30 cellular contexts compared by ENCODE assay signal in genomic region chr1:195754874-195755273, GRCh38.
DNase-seq lines count a peak whose midpoint lies in the region; ATAC-seq, FAIRE-seq and TF ChIP-seq lines count a peak whose summit lies in the region.
"Had no signal": no experiment of that assay in that cellular context is flagged by ENCODE, and none has a peak within 500 bp of the region (broad histone marks: within the 10 kb centered on the region; RNA-seq: fewer than 3 reads in every experiment).

No MANE protein-coding gene starts in this region.

- H3K4me2 ChIP-seq in HepG2 (ENCODE audit: low read depth, low read length), result no peak overlapping the region
- no peak overlapping the region for H3K4me2 ChIP-seq in fibroblast of lung (ENCODE audit: extremely low read depth, insufficient read depth, low read length)

- no peak overlapping the region for H3K4me3 ChIP-seq in HepG2 (replicated peaks in 1 of 3; ENCODE audit: insufficient read depth in 1 of 3, low read depth in 2 of 3, low read length in 3 of 3)
- no peak overlapping the region for H3K4me3 ChIP-seq in right lobe of liver
- no peak overlapping the region for H3K4me3 ChIP-seq in fibroblast of lung (replicated peaks in 1 of 4; ENCODE audit: control extremely low read depth in 1 of 4, insufficient read depth in 1 of 4, low read depth in 3 of 4, low read length in 4 of 4)
- H3K4me3 ChIP-seq in uterus, result no peak overlapping the region
- H3K4me3 ChIP-seq: left ventricle myocardium inferior, SJSA1, upper lobe of right lung had no signal

- TF ChIP-seq EP300 in HepG2 (IDR thresholded peaks at IDR 0.05; ENCODE audit: low read depth in 2 of 2, low read length in 2 of 2), result no peak
- no peak for TF ChIP-seq EP300 in HepG2 (CRISPR knock-in tag; IDR thresholded peaks at IDR 0.05; ENCODE audit: borderline replicate concordance)

- intact Hi-C loops in HepG2 (cut with micrococcal nuclease; ENCODE audit: unreplicated experiment), result no loop called here
- intact Hi-C loops in right lobe of liver (cut with DNase I), result no loop called here
- intact Hi-C loops in uterus (cut with DNase I; ENCODE audit: low total_unique reads), result no loop called here

- no peak overlapping the region for H3K27ac Mint-ChIP-seq in stimulated activated effector memory CD8-positive, alpha-beta T cell treated with anti-CD3 and anti-CD28 coated beads, Interleukin-12 subunit alpha, Interleukin-12 subunit beta, amount 100 ng/mL, for 72 hours
- H3K27ac Mint-ChIP-seq: activated CD4-positive, alpha-beta memory T cell treated with anti-CD3 and anti-CD28 coated beads, Interleukin-2, amount 10 ng/mL, durations not matched to agents 7 days and 5 days; activated naive CD4-positive, alpha-beta T cell treated with anti-CD3 and anti-CD28 coated beads, Interleukin-2, amount 50 U/mL, for 24 hours; activated T-helper 2 cell treated with anti-CD3 and anti-CD28 coated beads, Interferon-gamma antibody, Interleukin-2, Interleukin-4, amounts not matched to agents 10 μg/mL and 5 μg/mL and 100 μg/mL, durations not matched to agents 14 hours and 24 hours and 36 hours; H9; naive thymus-derived CD4-positive, alpha-beta T cell; T-helper 1 cell treated with Interleukin-12 subunit alpha and Interleukin-12 subunit beta and Interleukin-4 antibody, amounts not matched to agents 30 μg/mL and 1 μg/mL, for 36 hours had no signal

- TF ChIP-seq POLR2A in HepG2 (IDR thresholded peaks at IDR 0.05; ENCODE audit: insufficient read depth in 1 of 2, low read depth in 2 of 2, low read length in 2 of 2) (no peak), right lobe of liver (IDR thresholded peaks at IDR 0.05) (no peak), uterus (IDR thresholded peaks at IDR 0.05) (no peak)

- 5% methylated on average over 1 of the region's 1 CpG for WGBS in HepG2 (ENCODE audit: low lambda C conversion rate)
- 69% methylated on average over 1 of the region's 1 CpG for WGBS in right lobe of liver (ENCODE audit: insufficient coverage, low coverage, low lambda C conversion rate, missing lambda C conversion rate)

- H3K9ac ChIP-seq in HepG2 (ENCODE audit: insufficient read depth, low read depth, low read length) (no peak overlapping the region), fibroblast of lung (ENCODE audit: insufficient read depth, low read length) (no peak overlapping the region)

- no peaks in the 10 kb centered on the region for H3K36me3 ChIP-seq in HepG2 (replicated peaks in 1 of 2; ENCODE audit: control insufficient read depth in 1 of 2, insufficient read depth in 2 of 2, low read length in 2 of 2)
- no peaks in the 10 kb centered on the region for H3K36me3 ChIP-seq in right lobe of liver
- H3K36me3 ChIP-seq in fibroblast of lung (ENCODE audit: control insufficient read depth, insufficient read depth, low read length), result no peaks in the 10 kb centered on the region
- no peaks in the 10 kb centered on the region for H3K36me3 ChIP-seq in uterus
- H3K36me3 ChIP-seq: left ventricle myocardium inferior, SJSA1, upper lobe of right lung had no signal

- H3K4me1 ChIP-seq in HepG2 (ENCODE audit: insufficient read depth, low read length) (no peaks in the 10 kb centered on the region), right lobe of liver (no peaks in the 10 kb centered on the region), fibroblast of lung (ENCODE audit: control insufficient read depth, extremely low read depth, insufficient read depth, low read length) (no peaks in the 10 kb centered on the region), uterus (no peaks in the 10 kb centered on the region)
- H3K4me1 ChIP-seq: left ventricle myocardium inferior, SJSA1, upper lobe of right lung had no signal

- no peaks in the 10 kb centered on the region for H3K9me3 ChIP-seq in HepG2 (ENCODE audit: low read length)
- no peaks in the 10 kb centered on the region for H3K9me3 ChIP-seq in right lobe of liver
- H3K9me3 ChIP-seq in fibroblast of lung (ENCODE audit: control insufficient read depth, insufficient read depth, low read depth, low read length), result no peaks in the 10 kb centered on the region
- no peaks in the 10 kb centered on the region for H3K9me3 ChIP-seq in uterus
- H3K9me3 ChIP-seq: left ventricle myocardium inferior, SJSA1, upper lobe of right lung had no signal

- H3K36me3 Mint-ChIP-seq in stimulated activated effector memory CD8-positive, alpha-beta T cell treated with anti-CD3 and anti-CD28 coated beads, Interleukin-12 subunit alpha, Interleukin-12 subunit beta, amount 100 ng/mL, for 72 hours, result no peaks in the 10 kb centered on the region
- H3K36me3 Mint-ChIP-seq: activated naive CD4-positive, alpha-beta T cell treated with anti-CD3 and anti-CD28 coated beads, Interleukin-2, amount 50 U/mL, for 24 hours; naive thymus-derived CD4-positive, alpha-beta T cell had no signal

- ATAC-seq in HepG2, result no peak
- ATAC-seq in right lobe of liver, result no peak
- peak; percentile 37 for ATAC-seq in stimulated activated effector memory CD8-positive, alpha-beta T cell treated with anti-CD3 and anti-CD28 coated beads, Interleukin-12 subunit alpha, Interleukin-12 subunit beta, amount 100 ng/mL, for 72 hours
- ATAC-seq: naive thymus-derived CD4-positive, alpha-beta T cell; upper lobe of right lung had no signal

- no peaks in the 10 kb centered on the region for H3K4me1 Mint-ChIP-seq in stimulated activated effector memory CD8-positive, alpha-beta T cell treated with anti-CD3 and anti-CD28 coated beads, Interleukin-12 subunit alpha, Interleukin-12 subunit beta, amount 100 ng/mL, for 72 hours
- H3K4me1 Mint-ChIP-seq: activated CD4-positive, alpha-beta memory T cell treated with anti-CD3 and anti-CD28 coated beads, Interleukin-2, amount 10 ng/mL, durations not matched to agents 7 days and 5 days; activated naive CD4-positive, alpha-beta T cell treated with anti-CD3 and anti-CD28 coated beads, Interleukin-2, amount 50 U/mL, for 24 hours; naive thymus-derived CD4-positive, alpha-beta T cell had no signal

- DNase-seq in HepG2 (ENCODE audit: low spot score), result no peak
- no peak for DNase-seq in right lobe of liver
- peak; percentile 27 for DNase-seq in RWPE1 (ENCODE audit: low spot score)
- DNase-seq in fibroblast of lung (ENCODE audit: low read depth in 2 of 2), result peak; percentile 38 to 57
- DNase-seq in stimulated activated effector memory CD8-positive, alpha-beta T cell treated with anti-CD3 and anti-CD28 coated beads, Interleukin-12 subunit alpha, Interleukin-12 subunit beta, amount 100 ng/mL, for 72 hours (ENCODE audit: low spot score in 2 of 2), result no peak
- no peak for DNase-seq in HTR-8/SVneo (ENCODE audit: insufficient read length, low spot score)
- no peak for DNase-seq in uterus
- no peak for DNase-seq in GM13977 (ENCODE audit: low spot score)
- DNase-seq: activated CD4-positive, alpha-beta memory T cell treated with anti-CD3 and anti-CD28 coated beads, Interleukin-2, amount 10 ng/mL, durations not matched to agents 7 days and 5 days; activated CD4-positive, CD25-positive, alpha-beta regulatory T cell treated with anti-CD3 and anti-CD28 coated beads, Interleukin-2, amount 50 U/mL, for 72 hours; activated CD8-positive, alpha-beta memory T cell treated with anti-CD3 and anti-CD28 coated beads, Interleukin-2, amount 50 U/mL, for 48 hours; dermis blood vessel endothelial cell; DMS153; GF-D8; H9; left ventricle myocardium inferior; midbrain; MV-4-11; naive thymus-derived CD4-positive, alpha-beta T cell; NCI-H146; NCI-H2171; NCI-H510A treated with DMSO at 0.1 percent for 48 hours; NK-92 treated with Interleukin-12 subunit alpha and Interleukin-12 subunit beta, amount 100 ng/mL, for 24 hours; upper lobe of right lung had no signal

- no peak for TF ChIP-seq RAD21 in HepG2 (CRISPR knock-in tag; IDR thresholded peaks at IDR 0.05)

- no peaks in the 10 kb centered on the region for H4K20me1 ChIP-seq in HepG2 (ENCODE audit: insufficient read depth, low read length)
- H4K20me1 ChIP-seq in fibroblast of lung (ENCODE audit: control insufficient read depth, extremely low read depth, insufficient read depth, low read length), result no peaks in the 10 kb centered on the region

- POLR2A ChIA-PET in HepG2 (lab: Yijun Ruan, JAX) (no interaction called here), RWPE1 (lab: Yijun Ruan, JAX; ENCODE audit: low non-redundant PET) (no interaction called here)

- H3K27ac ChIP-seq in HepG2 (ENCODE audit: extremely low read length, insufficient read depth, low read length) (no peak overlapping the region), right lobe of liver (no peak overlapping the region), RWPE1 (no peak overlapping the region), fibroblast of lung (ENCODE audit: insufficient read depth, low read length) (no peak overlapping the region), uterus (no peak overlapping the region)
- H3K27ac ChIP-seq: left ventricle myocardium inferior, SJSA1, upper lobe of right lung had no signal

- no peak overlapping the region for H3K4me3 Mint-ChIP-seq in stimulated activated effector memory CD8-positive, alpha-beta T cell treated with anti-CD3 and anti-CD28 coated beads, Interleukin-12 subunit alpha, Interleukin-12 subunit beta, amount 100 ng/mL, for 72 hours
- H3K4me3 Mint-ChIP-seq: activated CD4-positive, alpha-beta memory T cell treated with anti-CD3 and anti-CD28 coated beads, Interleukin-2, amount 10 ng/mL, durations not matched to agents 7 days and 5 days; activated naive CD4-positive, alpha-beta T cell treated with anti-CD3 and anti-CD28 coated beads, Interleukin-2, amount 50 U/mL, for 24 hours; H9; naive thymus-derived CD4-positive, alpha-beta T cell; T-helper 1 cell treated with Interleukin-12 subunit alpha and Interleukin-12 subunit beta and Interleukin-4 antibody, amounts not matched to agents 30 μg/mL and 1 μg/mL, for 36 hours had no signal

- H3K27me3 ChIP-seq in HepG2 (ENCODE audit: control insufficient read depth in 1 of 2, insufficient read depth in 2 of 2, low read length in 2 of 2) (no peaks in the 10 kb centered on the region), right lobe of liver (no peaks in the 10 kb centered on the region), fibroblast of lung (ENCODE audit: control insufficient read depth, insufficient read depth, low read length) (no peaks in the 10 kb centered on the region), uterus (no peaks in the 10 kb centered on the region)
- H3K27me3 ChIP-seq: SJSA1, upper lobe of right lung had no signal

- no peaks in the 10 kb centered on the region for H3K79me2 ChIP-seq in HepG2 (ENCODE audit: insufficient read depth, low read length)
- no peaks in the 10 kb centered on the region for H3K79me2 ChIP-seq in fibroblast of lung (ENCODE audit: control insufficient read depth, insufficient read depth, low read length)

- H2AFZ ChIP-seq in HepG2 (ENCODE audit: low read length) (no peak overlapping the region), fibroblast of lung (ENCODE audit: low read length) (no peak overlapping the region)

- FAIRE-seq in HepG2 (lab: Jason Lieb, UNC) (no peak), HTR-8/SVneo (lab: Jason Lieb, UNC) (no peak)
- FAIRE-seq: GM19239, RCC 7860 had no signal

- in situ Hi-C loops in HepG2 (cut with HindIII; ENCODE audit: extremely low pct_ligation_motif_present, low pct_unique_long_range_greater_than_20kb) (no loop called here), GM13977 (cut with MboI; ENCODE audit: low pct_unique_long_range_greater_than_20kb, low sequenced_read_pairs, unreplicated experiment) (no loop called here)

- peaks cover 3% of the 10 kb centered on the region for H3K9me3 Mint-ChIP-seq in stimulated activated effector memory CD8-positive, alpha-beta T cell treated with anti-CD3 and anti-CD28 coated beads, Interleukin-12 subunit alpha, Interleukin-12 subunit beta, amount 100 ng/mL, for 72 hours
- H3K9me3 Mint-ChIP-seq: activated CD4-positive, alpha-beta memory T cell treated with anti-CD3 and anti-CD28 coated beads, Interleukin-2, amount 10 ng/mL, durations not matched to agents 7 days and 5 days; activated naive CD4-positive, alpha-beta T cell treated with anti-CD3 and anti-CD28 coated beads, Interleukin-2, amount 50 U/mL, for 24 hours; activated T-helper 2 cell treated with anti-CD3 and anti-CD28 coated beads, Interferon-gamma antibody, Interleukin-2, Interleukin-4, amounts not matched to agents 10 μg/mL and 5 μg/mL and 100 μg/mL, durations not matched to agents 14 hours and 24 hours and 36 hours; H9; T-helper 1 cell treated with Interleukin-12 subunit alpha and Interleukin-12 subunit beta and Interleukin-4 antibody, amounts not matched to agents 30 μg/mL and 1 μg/mL, for 36 hours had no signal

- CTCF ChIA-PET in HepG2 (lab: Yijun Ruan, JAX; ENCODE audit: low intra/inter-chr PET ratio, low total read pairs), result no interaction called here
- CTCF ChIA-PET in RWPE1 (lab: Yijun Ruan, JAX), result no interaction called here

- TF ChIP-seq CTCF in HepG2 (CRISPR knock-in tag; IDR thresholded peaks at IDR 0.05), result no peak
- TF ChIP-seq CTCF in right lobe of liver (IDR thresholded peaks at IDR 0.05), result no peak
- no peak for TF ChIP-seq CTCF in RWPE1 (conservative IDR thresholded peaks at IDR 0.05; ENCODE audit: low read depth)
- no peak for TF ChIP-seq CTCF in fibroblast of lung (conservative IDR thresholded peaks at IDR 0.05 in 1 of 2, IDR thresholded peaks at IDR 0.05 in 1 of 2; ENCODE audit: low read depth in 1 of 2, low read length in 2 of 2)
- no peak for TF ChIP-seq CTCF in uterus (IDR thresholded peaks at IDR 0.05)
- no peak for TF ChIP-seq CTCF in GM13977 (IDR thresholded peaks at IDR 0.05; ENCODE audit: extremely low read depth, insufficient read depth, missing control alignments)

- no TSS peak for BruUV-seq in HepG2 (replicated peaks; lab: Mats Ljungman, UMichigan)

Comparison
In these comparisons a context has a peak if more than half of its experiments do, and no peak if none do; other contexts are left out.
1. DNase-seq: peak in RWPE1 (single experiment) and fibroblast of lung (2 of 2); none in HepG2 (single experiment), right lobe of liver (0 of 3), stimulated activated effector memory CD8-positive, alpha-beta T cell treated with anti-CD3 and anti-CD28 coated beads, Interleukin-12 subunit alpha, Interleukin-12 subunit beta, amount 100 ng/mL, for 72 hours (0 of 2), HTR-8/SVneo (single experiment), uterus (0 of 2) and GM13977 (single experiment).